ENCODE assay signal across 8 cellular contexts in the genomic region with DNA sequence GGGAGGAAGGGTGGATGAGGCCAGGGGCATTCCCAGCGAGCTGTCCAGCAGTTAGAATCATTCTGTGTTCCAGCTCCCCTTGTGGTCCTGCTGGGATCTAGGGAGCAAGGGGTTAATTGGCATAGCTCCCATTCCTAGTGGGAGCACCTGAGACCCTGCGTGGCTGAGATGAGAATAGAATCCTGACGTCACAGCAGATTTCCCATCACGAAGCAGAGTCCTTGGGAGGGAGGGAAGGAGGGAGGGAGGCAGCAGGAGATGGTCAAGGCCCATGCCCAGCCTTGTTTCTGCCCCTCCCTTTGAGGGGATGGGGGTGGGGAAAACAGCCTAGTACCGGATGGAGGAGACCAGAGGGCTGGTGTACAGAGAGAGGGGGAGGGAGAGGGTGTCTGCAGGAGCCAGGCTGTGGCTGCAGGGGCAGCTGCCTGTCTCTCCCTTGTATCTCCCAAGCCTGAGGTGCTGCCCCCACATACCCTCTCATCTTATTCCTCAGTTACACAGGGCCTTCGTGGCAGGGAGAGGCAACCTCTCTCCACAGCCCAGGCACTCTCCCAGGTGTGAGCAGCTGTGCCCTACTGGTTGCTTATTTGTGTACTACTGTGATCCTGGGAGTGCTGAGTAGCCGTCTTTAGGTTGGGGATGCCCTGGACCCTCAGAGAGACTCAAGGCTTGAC. TPM values are rescaled to one million over a fixed set of nuclear protein-coding genes. Genes with fewer than 3 reads are reported as not detected.
DNase-seq lines count a peak whose midpoint lies in the region; ATAC-seq and TF ChIP-seq lines count a peak whose summit lies in the region.
"Had no signal": no experiment of that assay in that cellular context is flagged by ENCODE, and none has a peak within 500 bp of the region (broad histone marks: within the 10 kb centered on the region; RNA-seq: fewer than 3 reads in every experiment).

No MANE protein-coding gene starts in this region.

- H3K36me3 Mint-ChIP-seq in progenitor cell of endocrine pancreas (ENCODE audit: insufficient read depth) = peaks cover 8% of the 10 kb centered on the region

- H3K9ac ChIP-seq in IMR-90 (ENCODE audit: low read depth, low read length) = no peak overlapping the region
- H3K9ac ChIP-seq in SK-N-SH = no peak overlapping the region
- H3K9ac ChIP-seq in colonic mucosa (ENCODE audit: low read depth in 2 of 2, low read length in 2 of 2) = no peak overlapping the region

- H4K91ac ChIP-seq in IMR-90 (ENCODE audit: insufficient read depth, low read depth, low read length) = no peak overlapping the region; the same call in 1 of the 2 replicates

- no peak overlapping the region for H3K4me2 ChIP-seq in IMR-90 (ENCODE audit: low read depth, low read length)
- H3K4me2 ChIP-seq in SK-N-SH = no peak overlapping the region
- peak overlapping the region; percentile 26 for H3K4me2 ChIP-seq in hepatocyte

- ATAC-seq in IMR-90 (ENCODE audit: low read depth) = no peak
- ATAC-seq in GM18511 (IDR thresholded peaks at IDR 0.05; ENCODE audit: unreplicated experiment) = no peak

- WGBS in IMR-90 (ENCODE audit: extremely low coverage in 2 of 2, insufficient read length in 1 of 2), 2 experiments = 30% methylated on average over 2 of the region's 7 CpGs; no CpG with 5 or more reads in 1 of the 2 experiments
- WGBS in SK-N-SH (ENCODE audit: low lambda C conversion rate) = 48% methylated on average over 6 of the region's 7 CpGs
- 19% methylated on average over 7 of the region's 7 CpGs for WGBS in hepatocyte (ENCODE audit: low lambda C conversion rate, missing lambda C conversion rate)

- H2AFZ ChIP-seq in IMR-90 (replicated peaks; ENCODE audit: low read length, poor library complexity) (peak overlapping the region; percentile 72), SK-N-SH (ENCODE audit: low read depth) (no peak overlapping the region), hepatocyte (no peak overlapping the region)

- 0 out of 2 replicates have a peak overlapping the region, but pooled peaks have one; percentile 33 for H2AK5ac ChIP-seq in IMR-90 (ENCODE audit: low read depth, low read length)

- H3K27ac ChIP-seq in IMR-90 (ENCODE audit: insufficient read depth, low read length) (no peak overlapping the region), SK-N-SH (ENCODE audit: low read depth in 2 of 2, low read length in 1 of 2) (peak overlapping the region in 1 of 2 experiments; percentile 76; a peak in 2 of 4 replicates), hepatocyte (peak overlapping the region; percentile 95), colonic mucosa (no peak overlapping the region)

- H3K27me3 ChIP-seq in IMR-90 (ENCODE audit: control insufficient read depth, insufficient read depth, low read length) = no peaks in the 10 kb centered on the region
- no peaks in the 10 kb centered on the region for H3K27me3 ChIP-seq in SK-N-SH (ENCODE audit: insufficient read depth)
- no peaks in the 10 kb centered on the region for H3K27me3 ChIP-seq in hepatocyte
- no peaks in the 10 kb centered on the region for H3K27me3 ChIP-seq in colonic mucosa

- no peak overlapping the region for H3K18ac ChIP-seq in IMR-90 (ENCODE audit: low read depth, low read length)

- H3K79me1 ChIP-seq in IMR-90 (ENCODE audit: low read depth in 1 of 2, low read length in 2 of 2) = peaks cover 8 to 25% of the 10 kb centered on the region in 2 experiments

- H3K9me3 ChIP-seq in IMR-90 (ENCODE audit: control insufficient read depth, insufficient read depth, low read length) (no peaks in the 10 kb centered on the region), SK-N-SH (no peaks in the 10 kb centered on the region), hepatocyte (ENCODE audit: low read depth) (no peaks in the 10 kb centered on the region), colonic mucosa (no peaks in the 10 kb centered on the region)

- no peak overlapping the region for H2BK20ac ChIP-seq in IMR-90 (ENCODE audit: low read depth, low read length)

- H3K14ac ChIP-seq in IMR-90 (replicated peaks; ENCODE audit: low read depth, low read length) = no peak overlapping the region; the same call in 1 of the 2 replicates

- no peak for TF ChIP-seq EP300 in SK-N-SH (IDR thresholded peaks at IDR 0.05; ENCODE audit: borderline replicate concordance in 1 of 2, low read depth in 1 of 2, low read length in 1 of 2)

- DNase-seq in IMR-90 (no peak), SK-N-SH (peak; percentile 88), hepatocyte (ENCODE audit: low spot score) (peak; percentile 89), progenitor cell of endocrine pancreas (ENCODE audit: low spot score, unreplicated experiment) (no peak), NCI-H2107 treated with DMSO at 0.1 percent for 48 hours (lab: John Stamatoyannopoulos, UW; ENCODE audit: unreplicated experiment) (no peak), colonic mucosa (no peak)

- H2BK120ac ChIP-seq in IMR-90 (ENCODE audit: low read depth, low read length) = no peak overlapping the region

- H3K4me1 Mint-ChIP-seq in progenitor cell of endocrine pancreas (ENCODE audit: low read depth) = peaks cover 79% of the 10 kb centered on the region

- intact Hi-C loops in IMR-90 (cut with micrococcal nuclease) (no loop called here), colonic mucosa (cut with DNase I) (no loop called here)

- peaks cover 21% of the 10 kb centered on the region for H3K9me1 ChIP-seq in IMR-90 (ENCODE audit: insufficient read depth, low read length)

- H3K4me3 ChIP-seq in IMR-90 (ENCODE audit: insufficient read depth, low read depth, low read length) (no peak overlapping the region), SK-N-SH (ENCODE audit: low read depth in 2 of 2, low read length in 1 of 2) (no peak overlapping the region), hepatocyte (no peak overlapping the region), colonic mucosa (no peak overlapping the region)

- TF ChIP-seq POLR2A in IMR-90 (IDR thresholded peaks at IDR 0.05; ENCODE audit: low read depth, low read length) = no peak

- no peaks in the 10 kb centered on the region for H3K9me3 Mint-ChIP-seq in progenitor cell of endocrine pancreas (ENCODE audit: low read depth)

- no peaks in the 10 kb centered on the region for H3K27me3 Mint-ChIP-seq in progenitor cell of endocrine pancreas

- TF ChIP-seq RAD21 in IMR-90 (IDR thresholded peaks at IDR 0.05; ENCODE audit: low read length) (no peak), SK-N-SH (IDR thresholded peaks at IDR 0.05; ENCODE audit: low read length) (no peak)

- TF ChIP-seq CTCF in IMR-90 (conservative IDR thresholded peaks at IDR 0.05; ENCODE audit: low read depth, low read length) (no peak), SK-N-SH (IDR thresholded peaks at IDR 0.05) (no peak), hepatocyte (IDR thresholded peaks at IDR 0.05; ENCODE audit: poor library complexity) (no peak), progenitor cell of endocrine pancreas (IDR thresholded peaks at IDR 0.05; ENCODE audit: unreplicated experiment) (no peak), colonic mucosa (IDR thresholded peaks at IDR 0.05) (no peak)

- peaks cover 5% of the 10 kb centered on the region for H3F3A ChIP-seq in SK-N-SH (replicated peaks; ENCODE audit: insufficient read depth)

- H3K4me3 Mint-ChIP-seq in progenitor cell of endocrine pancreas (ENCODE audit: low read depth) = no peak overlapping the region

- dilution Hi-C loops in IMR-90 (cut with HindIII; ENCODE audit: low sequenced_read_pairs, unreplicated experiment) = no loop called here

- H3K36me3 ChIP-seq in IMR-90 (ENCODE audit: control insufficient read depth, insufficient read depth, low read length) (no peaks in the 10 kb centered on the region; the same call in 1 of the 2 replicates), SK-N-SH (replicated peaks in 1 of 2; ENCODE audit: control insufficient read depth in 1 of 2, insufficient read depth in 2 of 2, low read length in 1 of 2) (no peaks in the 10 kb centered on the region), hepatocyte (replicated peaks; ENCODE audit: insufficient read depth, low read depth) (no peaks in the 10 kb centered on the region), colonic mucosa (no peaks in the 10 kb centered on the region)

- peaks cover 37% of the 10 kb centered on the region for H3K4me1 ChIP-seq in IMR-90 (ENCODE audit: control insufficient read depth, insufficient read depth, low read length)
- H3K4me1 ChIP-seq in SK-N-SH (ENCODE audit: control insufficient read depth in 1 of 2, insufficient read depth in 2 of 2, low read depth in 1 of 2, low read length in 1 of 2) = peaks cover 0 to 28% of the 10 kb centered on the region in 2 experiments; a peak in 1 of 4 replicates
- peaks cover 94% of the 10 kb centered on the region for H3K4me1 ChIP-seq in hepatocyte (ENCODE audit: insufficient read depth)
- H3K4me1 ChIP-seq in colonic mucosa = no peaks in the 10 kb centered on the region

- no peak overlapping the region for H2BK5ac ChIP-seq in IMR-90 (ENCODE audit: low read depth, low read length, poor library complexity, severe bottlenecking)

- no peaks in the 10 kb centered on the region for H3K9me2 ChIP-seq in SK-N-SH
- no peaks in the 10 kb centered on the region for H3K9me2 ChIP-seq in hepatocyte (replicated peaks; ENCODE audit: insufficient read depth)

- no peak overlapping the region for H3K56ac ChIP-seq in IMR-90 (ENCODE audit: extremely low read depth, insufficient read depth, low read length)

- in situ Hi-C loops in IMR-90 (cut with MboI; ENCODE audit: low sequenced_read_pairs) = no loop called here

- BruUV-seq in IMR-90 (replicated peaks; lab: Mats Ljungman, UMichigan) = no TSS peak

- CTCF ChIA-PET in IMR-90 (lab: Yijun Ruan, JAX) (no interaction called here), SK-N-SH (lab: Yijun Ruan, JAX) (interaction anchor here (0.7 to 1.7 kb wide), 5 partner anchors 13 to 248 kb away, joined by 3 to 6 read pairs (median 4); no protein-coding TSS in a partner anchor)

- peak overlapping the region; percentile 73 for H3K27ac Mint-ChIP-seq in progenitor cell of endocrine pancreas

- no peak overlapping the region for H2BK15ac ChIP-seq in IMR-90 (ENCODE audit: low read depth, low read length)

- no peak overlapping the region for H3K4ac ChIP-seq in IMR-90 (ENCODE audit: low read depth, low read length)

- no peak overlapping the region for H4K5ac ChIP-seq in IMR-90 (ENCODE audit: low read depth, low read length)

- no peak overlapping the region for H2AK9ac ChIP-seq in IMR-90 (replicated peaks; ENCODE audit: low read depth, low read length, poor library complexity)

- H3K23ac ChIP-seq in IMR-90 (ENCODE audit: low read depth, low read length) = no peak overlapping the region; the same call in 1 of the 2 replicates

- no peak overlapping the region for H4K8ac ChIP-seq in IMR-90 (ENCODE audit: low read depth in 2 of 2, low read length in 2 of 2)

- H4K20me1 ChIP-seq in IMR-90 (ENCODE audit: insufficient read depth, low read length) (peaks cover 4% of the 10 kb centered on the region; the same call in 1 of the 2 replicates), SK-N-SH (ENCODE audit: insufficient read depth) (no peaks in the 10 kb centered on the region), hepatocyte (ENCODE audit: insufficient read depth, poor library complexity, severe bottlenecking) (no peaks in the 10 kb centered on the region)

- POLR2A ChIA-PET in IMR-90 (lab: Charles Lee; ENCODE audit: unreplicated experiment) (no interaction called here), SK-N-SH (lab: Yijun Ruan, JAX) (interaction anchor here (0.6 to 1.4 kb wide), 6 partner anchors 20 to 104 kb away, joined by 3 to 7 read pairs (median 3); a partner anchor contains a TSS)

- no peaks in the 10 kb centered on the region for H3K79me2 ChIP-seq in SK-N-SH (ENCODE audit: insufficient read depth)
- peaks cover 24% of the 10 kb centered on the region for H3K79me2 ChIP-seq in hepatocyte

RNA-seq across cellular contexts. Expression of a gene that starts 5.4 kb away (rescaled TPM):
- total RNA-seq in IMR-90 (2012; rRNA removed) (10.6 and 11.5 TPM in 2 replicates), hepatocyte (65.8 and 71.0 TPM in 2 replicates), progenitor cell of endocrine pancreas (86.7 and 106 TPM in 2 replicates), colonic mucosa (1 to 10 TPM; 3.2 to 6.0 TPM)
- polyA plus RNA-seq in IMR-90 (2012; rRNA removed) (15.1 and 18.4 TPM in 2 replicates), SK-N-SH (2012; rRNA removed) (8.7 and 10.3 TPM in 2 replicates), hepatocyte (99.8 and 109 TPM in 2 replicates)
- 3.8 and 10.2 TPM in 2 replicates for polyA plus RNA-seq in IMR-90 (2012; cell fraction: cytosol; rRNA removed)
- polyA plus RNA-seq in IMR-90 (2012; cell fraction: nucleus; rRNA removed; ENCODE audit: low replicate concordance) = 10.8 and 15.1 TPM in 2 replicates
- 4.9 and 8.9 TPM in 2 replicates for polyA plus RNA-seq in SK-N-SH (2012; cell fraction: cytosol; rRNA removed)
- 9.2 and 10.5 TPM in 2 replicates for polyA plus RNA-seq in SK-N-SH (2012; cell fraction: nucleus; rRNA removed)

RNA-seq across cellular contexts. Expression of a gene that starts 20.4 kb away (rescaled TPM):
- 9.1 and 9.4 TPM in 2 replicates for total RNA-seq in IMR-90 (2012; rRNA removed)
- 18.1 and 22.7 TPM in 2 replicates for polyA plus RNA-seq in IMR-90 (2012; rRNA removed)
- polyA plus RNA-seq in IMR-90 (2012; cell fraction: cytosol; rRNA removed) = 13.5 and 18.3 TPM in 2 replicates
- 32.5 and 57.8 TPM in 2 replicates for polyA plus RNA-seq in IMR-90 (2012; cell fraction: nucleus; rRNA removed; ENCODE audit: low replicate concordance)
- polyA plus RNA-seq in SK-N-SH (2012; rRNA removed) = 18.0 and 20.2 TPM in 2 replicates
- polyA plus RNA-seq in SK-N-SH (2012; cell fraction: cytosol; rRNA removed) = 8.4 and 10.4 TPM in 2 replicates
- polyA plus RNA-seq in SK-N-SH (2012; cell fraction: nucleus; rRNA removed) = 54.9 and 55.9 TPM in 2 replicates
- 15.9 and 16.3 TPM in 2 replicates for total RNA-seq in hepatocyte
- polyA plus RNA-seq in hepatocyte = 26.5 and 29.3 TPM in 2 replicates
- total RNA-seq in progenitor cell of endocrine pancreas = 63.8 and 69.4 TPM in 2 replicates
- total RNA-seq in colonic mucosa = 10 to 100 TPM; 21.7 to 53.8 TPM

RNA-seq across cellular contexts. Expression of a gene that starts 50.8 kb away (rescaled TPM):
- 0.18 and 0.28 TPM in 2 replicates for total RNA-seq in IMR-90 (2012; rRNA removed)
- 0.62 and 0.77 TPM in 2 replicates for polyA plus RNA-seq in IMR-90 (2012; rRNA removed)
- 0.30 and 0.37 TPM in 2 replicates for polyA plus RNA-seq in IMR-90 (2012; cell fraction: cytosol; rRNA removed)
- polyA plus RNA-seq in IMR-90 (2012; cell fraction: nucleus; rRNA removed; ENCODE audit: low replicate concordance) = 3.0 and 6.3 TPM in 2 replicates
- 0.06 and 0.07 TPM in 2 replicates for polyA plus RNA-seq in SK-N-SH (2012; rRNA removed)
- 0.01 and 0.07 TPM in 2 replicates for polyA plus RNA-seq in SK-N-SH (2012; cell fraction: cytosol; rRNA removed)
- polyA plus RNA-seq in SK-N-SH (2012; cell fraction: nucleus; rRNA removed) = 0.87 and 1.6 TPM in 2 replicates
- total RNA-seq in hepatocyte = 0.83 and 1.6 TPM in 2 replicates
- 1.1 and 1.2 TPM in 2 replicates for polyA plus RNA-seq in hepatocyte
- 0.55 and 1.2 TPM in 2 replicates for total RNA-seq in progenitor cell of endocrine pancreas
- total RNA-seq in colonic mucosa = 1 to 10 TPM; 6.9 to 8.2 TPM
- total RNA-seq: lung microvascular endothelial cell had no signal

Comparison
In these comparisons a context has a peak if more than half of its experiments do, and no peak if none do; other contexts are left out.
1. DNase-seq: peak in SK-N-SH (single experiment) and hepatocyte (single experiment); none in IMR-90 (single experiment), progenitor cell of endocrine pancreas (single experiment), NCI-H2107 treated with DMSO at 0.1 percent for 48 hours (single experiment) and colonic mucosa (single experiment).